In genomic region chr19:19485161-19485997, GRCh38 we compare ENCODE assay signal across 11 cellular contexts. TPM values are rescaled to one million over a fixed set of nuclear protein-coding genes. Genes with fewer than 3 reads are reported as not detected.
DNase-seq lines count a peak whose midpoint lies in the region; ATAC-seq and TF ChIP-seq lines count a peak whose summit lies in the region.
"Had no signal": no experiment of that assay in that cellular context is flagged by ENCODE, and none has a peak within 500 bp of the region (broad histone marks: within the 10 kb centered on the region; RNA-seq: fewer than 3 reads in every experiment).

No MANE protein-coding gene starts in this region.

- no peak overlapping the region for H2BK15ac ChIP-seq in H9 (ENCODE audit: low read depth, low read length)

- no peak overlapping the region for H2BK20ac ChIP-seq in H9 (ENCODE audit: low read depth, low read length, poor library complexity, severe bottlenecking)

- H4K91ac ChIP-seq in H9 (ENCODE audit: insufficient read length, low read depth, low read length) = no peak overlapping the region

- no peak overlapping the region for H4K5ac ChIP-seq in H9 (ENCODE audit: insufficient read length, low read depth, low read length)

- H3K9ac ChIP-seq in H9 (ENCODE audit: extremely low read depth, insufficient read length, low read length) = no peak overlapping the region

- no peak for TF ChIP-seq POLR2A in uterus (IDR thresholded peaks at IDR 0.05)

- no peak overlapping the region for H3K56ac ChIP-seq in H9 (ENCODE audit: insufficient read length, low read depth, low read length)

- H3K27ac ChIP-seq in H9 (ENCODE audit: insufficient read length, low read depth, low read length) (no peak overlapping the region), lower lobe of right lung (peak overlapping the region; percentile 9), uterus (no peak overlapping the region)

- H3K4me3 ChIP-seq in astrocyte of the spinal cord (ENCODE audit: low read depth, low read length) = no peak overlapping the region
- no peak overlapping the region for H3K4me3 ChIP-seq in lower lobe of right lung
- H3K4me3 ChIP-seq in uterus = no peak overlapping the region
- H3K4me3 ChIP-seq: ascending aorta had no signal

- peak overlapping the region; percentile 55 to 92 (median 72); a peak in 2 of 7 replicates for H3K27ac Mint-ChIP-seq in H9

- H3K18ac ChIP-seq in H9 (ENCODE audit: insufficient read length, low read depth, low read length) = no peak overlapping the region

- peaks cover 12% of the 10 kb centered on the region; the same call in 1 of the 2 replicates for H3K79me2 ChIP-seq in H9 (ENCODE audit: insufficient read depth, low read length)

- H2AK5ac ChIP-seq in H9 (ENCODE audit: insufficient read length, low read length) = no peak overlapping the region

- H3K4me1 Mint-ChIP-seq in H9 = peaks cover 56 to 67% of the 10 kb centered on the region in 2 experiments

- H3K27me3 Mint-ChIP-seq in H9 (ENCODE audit: low read depth) = no peaks in the 10 kb centered on the region

- ATAC-seq in lower lobe of right lung (no peak), HG03039 (IDR thresholded peaks at IDR 0.05; ENCODE audit: unreplicated experiment) (no peak)

- no peak overlapping the region for H2BK120ac ChIP-seq in H9 (ENCODE audit: low read depth, low read length, poor library complexity, severe bottlenecking)

- H3K23ac ChIP-seq in H9 (ENCODE audit: insufficient read length, low read depth, low read length) = no peak overlapping the region

- H3K14ac ChIP-seq in H9 (ENCODE audit: insufficient read depth, low read length) = no peak overlapping the region; the same call in 1 of the 2 replicates

- H3K27me3 ChIP-seq in H9 (ENCODE audit: insufficient read depth, low read length) (no peaks in the 10 kb centered on the region), lower lobe of right lung (ENCODE audit: low read depth) (no peaks in the 10 kb centered on the region), uterus (no peaks in the 10 kb centered on the region)
- H3K27me3 ChIP-seq: ascending aorta had no signal

- WGBS in H9 (ENCODE audit: extremely low coverage, insufficient read length, low lambda C conversion rate) = no CpG with 5 or more reads among the region's 15 CpGs

- peaks cover 5 to 19% (median 10%) of the 10 kb centered on the region in 3 experiments; a peak in 6 of 7 replicates for H3K36me3 Mint-ChIP-seq in H9 (ENCODE audit: insufficient read depth in 1 of 3, low read depth in 3 of 3)

- H3K4ac ChIP-seq in H9 (ENCODE audit: low read depth, low read length) = no peak overlapping the region

- no peak overlapping the region for H2BK5ac ChIP-seq in H9 (ENCODE audit: insufficient read length, low read length)

- no peak overlapping the region for H3T11ph ChIP-seq in H9 (ENCODE audit: low read length)

- no peak overlapping the region for H3K4me2 ChIP-seq in H9 (ENCODE audit: insufficient read depth, insufficient read length, low read length)

- intact Hi-C loops in lower lobe of right lung (cut with DNase I) = no loop called here
- intact Hi-C loops in uterus (cut with DNase I; ENCODE audit: low total_unique reads) = loop anchor here (5.0 kb wide), 1 partner anchor 118 kb away; no protein-coding TSS in a partner anchor

- H3K4me3 Mint-ChIP-seq in H9 = no peak overlapping the region

- no peaks in the 10 kb centered on the region for H3K79me1 ChIP-seq in H9 (ENCODE audit: insufficient read depth, low read depth, low read length, poor library complexity, severe bottlenecking)

- H4K8ac ChIP-seq in H9 (replicated peaks; ENCODE audit: insufficient read length, low read depth, low read length) = no peak overlapping the region

- peaks cover 9% of the 10 kb centered on the region; the same call in 1 of the 2 replicates for H3K4me1 ChIP-seq in H9 (ENCODE audit: insufficient read depth, low read length)
- H3K4me1 ChIP-seq in lower lobe of right lung = peaks cover 51% of the 10 kb centered on the region
- H3K4me1 ChIP-seq in uterus = peaks cover 6 to 39% of the 10 kb centered on the region in 2 donors

- in situ Hi-C loops in astrocyte of the spinal cord (cut with HindIII; ENCODE audit: low sequenced_read_pairs) = no loop called here

- TF ChIP-seq CTCF in H9 (conservative IDR thresholded peaks at IDR 0.05) = no peak
- no peak for TF ChIP-seq CTCF in astrocyte of the spinal cord (IDR thresholded peaks at IDR 0.05; ENCODE audit: low read depth, low read length)
- no peak for TF ChIP-seq CTCF in lower lobe of right lung (IDR thresholded peaks at IDR 0.05)
- TF ChIP-seq CTCF in uterus (IDR thresholded peaks at IDR 0.05) = no peak

- H4K20me1 ChIP-seq in H9 (ENCODE audit: control insufficient read depth, insufficient read depth, insufficient read length) = peaks cover 4% of the 10 kb centered on the region

- H2BK12ac ChIP-seq in H9 (ENCODE audit: insufficient read length, low read depth, low read length) = no peak overlapping the region

- H3K36me3 ChIP-seq in lower lobe of right lung (peaks cover 24% of the 10 kb centered on the region), uterus (no peaks in the 10 kb centered on the region)
- H3K36me3 ChIP-seq: ascending aorta had no signal

- no peaks in the 10 kb centered on the region for H3K9me3 ChIP-seq in H9 (ENCODE audit: control insufficient read depth, low read depth, low read length)
- no peaks in the 10 kb centered on the region for H3K9me3 ChIP-seq in lower lobe of right lung
- no peaks in the 10 kb centered on the region for H3K9me3 ChIP-seq in uterus
- H3K9me3 ChIP-seq: ascending aorta had no signal

- no peak overlapping the region for H2AFZ ChIP-seq in H9 (ENCODE audit: low read length)

- peak; percentile 61 for DNase-seq in AG20443 (ENCODE audit: low spot score)
- no peak for DNase-seq in H9
- DNase-seq in astrocyte of the spinal cord (ENCODE audit: low read depth, low spot score) = peak; percentile 35
- DNase-seq in lower lobe of right lung = no peak
- DNase-seq in uterus = no peak
- DNase-seq in NCI-H524 (lab: John Stamatoyannopoulos, UW) = no peak
- DNase-seq in central memory CD4-positive, alpha-beta T cell = no peak
- DNase-seq: NCI-H2029 treated with DMSO at 0.1 percent for 48 hours had no signal

- H3K9me3 Mint-ChIP-seq in H9 = no peaks in the 10 kb centered on the region

- no peaks in the 10 kb centered on the region for H3K23me2 ChIP-seq in H9 (ENCODE audit: insufficient read length, low read depth, low read length, poor library complexity, severe bottlenecking)

RNA-seq across cellular contexts. Expression of gene TSSK6, which starts 30.0 kb away (rescaled TPM):
- total RNA-seq in H9 (2021) (2.6 and 2.8 TPM in 2 replicates), lower lobe of right lung (2.9 TPM), uterus (1 to 10 TPM in 2 of 4 donors, not detected in 2; 1.3 to 2.0 TPM)
- total RNA-seq: ascending aorta, skeletal muscle tissue had no signal

RNA-seq across cellular contexts. Expression of gene NDUFA13, which starts 30.6 kb away (rescaled TPM):
- total RNA-seq in H9 (2021) (489 and 509 TPM in 2 replicates), lower lobe of right lung (218 TPM), uterus (100 to 1,000 TPM in 1 of 4 donors, 10 to 100 TPM in 3; 28.6 to 204 (median 60.9) TPM)

RNA-seq across cellular contexts. Expression of gene YJEFN3, which starts 43.3 kb away (rescaled TPM):
- total RNA-seq in H9 (2021) (15.7 and 16.6 TPM in 2 replicates), lower lobe of right lung (6.6 TPM), uterus (1 to 10 TPM in 3 of 4 donors, not detected in 1; 1.5 to 6.8 (median 2.9) TPM)

RNA-seq across cellular contexts. Expression of gene CILP2, which starts 52.7 kb away (rescaled TPM):
- total RNA-seq in H9 (2021) (5.9 and 6.4 TPM in 2 replicates), lower lobe of right lung (0.12 TPM), uterus (1 to 10 TPM in 1 of 4 donors, under 1 TPM in 1, not detected in 2; 0.15 to 1.2 TPM)
- total RNA-seq: ascending aorta had no signal

Comparison
In these comparisons a context has a peak if more than half of its experiments do, and no peak if none do; other contexts are left out.
1. DNase-seq: peak in AG20443 (single experiment) and astrocyte of the spinal cord (single experiment); none in H9 (single experiment), lower lobe of right lung (single experiment), uterus (0 of 2), NCI-H524 (0 of 2) and central memory CD4-positive, alpha-beta T cell (single experiment).